8 cellular contexts compared by ENCODE assay signal in the genomic region with DNA sequence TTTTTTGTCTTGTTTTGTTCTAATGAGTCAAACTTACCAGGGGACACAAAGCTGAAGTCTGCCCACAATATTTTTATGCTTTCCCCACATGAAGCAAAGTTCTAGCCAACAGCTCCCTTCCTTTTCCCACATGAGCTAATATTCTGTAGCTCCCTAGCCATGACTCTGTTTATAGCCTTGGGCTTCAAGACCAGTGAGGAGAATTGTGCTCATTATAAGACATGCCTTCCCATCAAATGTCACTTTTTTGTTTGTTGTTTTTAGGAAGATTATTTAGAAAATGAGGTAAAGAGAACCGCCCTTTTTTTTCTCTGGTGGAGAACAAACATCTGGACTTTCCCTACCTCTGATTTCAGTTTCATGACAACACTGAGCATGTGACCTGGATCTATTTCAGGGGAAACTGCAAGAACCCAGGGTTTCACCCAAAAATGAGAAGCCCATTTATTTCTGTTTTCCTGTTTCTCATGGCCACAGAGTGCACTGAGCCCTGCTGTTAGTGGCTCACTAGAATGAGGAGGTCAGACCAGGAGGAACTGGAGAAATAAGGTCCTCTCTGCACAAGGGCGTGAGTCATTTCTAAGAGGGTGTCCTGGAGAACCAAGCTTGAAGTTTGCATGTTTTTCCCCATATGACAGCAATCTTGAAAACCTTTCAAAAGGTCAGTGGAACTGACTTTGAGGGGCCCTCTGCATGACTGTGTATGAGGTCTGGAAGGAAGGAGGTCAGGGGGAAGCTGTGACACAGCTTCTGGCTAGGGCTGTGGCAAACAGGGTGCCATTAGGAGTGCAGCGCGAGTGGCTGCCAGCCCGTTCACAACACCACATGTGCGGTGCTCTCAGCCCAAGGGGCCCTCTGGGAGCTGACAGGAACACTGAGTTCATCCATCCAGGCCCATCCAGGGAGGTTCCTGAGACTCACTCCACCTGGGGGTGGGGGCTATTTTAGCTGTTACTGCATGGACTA. TPM values are rescaled to one million over a fixed set of nuclear protein-coding genes. Genes with fewer than 3 reads are reported as not detected.
DNase-seq lines count a peak whose midpoint lies in the region; ATAC-seq and TF ChIP-seq lines count a peak whose summit lies in the region.

No MANE protein-coding gene starts in this region.

- H3K27me3 Mint-ChIP-seq in CD4-positive, CD25-positive, alpha-beta regulatory T cell, result no peaks in the 10 kb centered on the region
- no peaks in the 10 kb centered on the region for H3K27me3 Mint-ChIP-seq in activated T-helper 1 cell treated with anti-CD3 and anti-CD28 coated beads, Interleukin-12 subunit alpha, Interleukin-12 subunit beta, Interleukin-2, Interleukin-4 antibody, amounts not matched to agents 30 ng/mL and 10 ng/mL and 1 ng/mL, durations not matched to agents 14 hours and 24 hours and 36 hours (ENCODE audit: insufficient read depth)
- H3K27me3 Mint-ChIP-seq in type B pancreatic cell, result no peaks in the 10 kb centered on the region

- H3K4me3 ChIP-seq in CD4-positive, CD25-positive, alpha-beta regulatory T cell (ENCODE audit: low read depth, low read length), result peak overlapping the region; percentile 10
- H3K4me3 ChIP-seq in mesodermal cell (ENCODE audit: extremely low read depth, insufficient read depth, low read length, poor library complexity, severe bottlenecking), result no peak overlapping the region

- H3K9me3 Mint-ChIP-seq in CD4-positive, CD25-positive, alpha-beta regulatory T cell, result peaks cover 0 to 1% (median 0%) of the 10 kb centered on the region in 7 donors
- no peaks in the 10 kb centered on the region for H3K9me3 Mint-ChIP-seq in activated T-helper 1 cell treated with anti-CD3 and anti-CD28 coated beads, Interleukin-12 subunit alpha, Interleukin-12 subunit beta, Interleukin-2, Interleukin-4 antibody, amounts not matched to agents 30 ng/mL and 10 ng/mL and 1 ng/mL, durations not matched to agents 14 hours and 24 hours and 36 hours
- H3K9me3 Mint-ChIP-seq in type B pancreatic cell, result peaks cover 4% of the 10 kb centered on the region

- H3K36me3 ChIP-seq in CD4-positive, CD25-positive, alpha-beta regulatory T cell (ENCODE audit: control insufficient read depth, insufficient read depth, low read length), result no peaks in the 10 kb centered on the region
- H3K36me3 ChIP-seq in mesodermal cell (ENCODE audit: control insufficient read depth, insufficient read depth, low read length), result no peaks in the 10 kb centered on the region

- H3K4me1 ChIP-seq in CD4-positive, CD25-positive, alpha-beta regulatory T cell (ENCODE audit: control insufficient read depth, insufficient read depth, low read length, poor library complexity, severe bottlenecking), result peaks cover 29% of the 10 kb centered on the region
- peaks cover 9% of the 10 kb centered on the region for H3K4me1 ChIP-seq in mesodermal cell (ENCODE audit: control insufficient read depth, insufficient read depth, low read length, poor library complexity, severe bottlenecking)

- H3K27me3 ChIP-seq in CD4-positive, CD25-positive, alpha-beta regulatory T cell (ENCODE audit: control insufficient read depth, insufficient read depth, low read length), result no peaks in the 10 kb centered on the region

- peak; percentile 62 to 64 for ATAC-seq in CD4-positive, CD25-positive, alpha-beta regulatory T cell (ENCODE audit: low read depth in 2 of 2)
- peak; percentile 79 for ATAC-seq in HG03139 (IDR thresholded peaks at IDR 0.05; ENCODE audit: unreplicated experiment)

- TF ChIP-seq CTCF in type B pancreatic cell (conservative IDR thresholded peaks at IDR 0.05), result no peak

- DNase-seq in CD4-positive, CD25-positive, alpha-beta regulatory T cell, result no peak
- DNase-seq in GM19240 (ENCODE audit: insufficient read length, low spot score) (peak; percentile 20), type B pancreatic cell (ENCODE audit: extremely low spot score, unreplicated experiment) (no peak), activated gamma-delta T cell (lab: John Stamatoyannopoulos, UW) (no peak), activated gamma-delta T cell treated with Interleukin-2 at 50 U/mL for 16 hours (no peak)
- no peak for DNase-seq in activated T-helper 1 cell treated with anti-CD3 and anti-CD28 coated beads, Interleukin-12 subunit alpha, Interleukin-12 subunit beta, Interleukin-2, Interleukin-4 antibody, amounts not matched to agents 30 ng/mL and 10 ng/mL and 1 ng/mL, durations not matched to agents 14 hours and 24 hours and 36 hours (ENCODE audit: low spot score)

- H3K4me3 Mint-ChIP-seq in CD4-positive, CD25-positive, alpha-beta regulatory T cell, result peak overlapping the region in 3 of 4 donors; percentile 34 to 64 (median 38)
- H3K4me3 Mint-ChIP-seq in activated T-helper 1 cell treated with anti-CD3 and anti-CD28 coated beads, Interleukin-12 subunit alpha, Interleukin-12 subunit beta, Interleukin-2, Interleukin-4 antibody, amounts not matched to agents 30 ng/mL and 10 ng/mL and 1 ng/mL, durations not matched to agents 14 hours and 24 hours and 36 hours, result peak overlapping the region; percentile 66
- H3K4me3 Mint-ChIP-seq in type B pancreatic cell, result no peak overlapping the region

- WGBS in mesodermal cell (ENCODE audit: insufficient coverage in 2 of 2), 2 experiments, result 0 to 100% methylated on average over 1 to 2 of the region's 6 CpGs

- H3K27ac ChIP-seq in CD4-positive, CD25-positive, alpha-beta regulatory T cell (ENCODE audit: insufficient read depth, low read length, poor library complexity, severe bottlenecking), result peak overlapping the region; percentile 63
- peak overlapping the region; percentile 57 for H3K27ac ChIP-seq in mesodermal cell (ENCODE audit: low read depth, low read length, severe bottlenecking)

- H3K4me1 Mint-ChIP-seq in CD4-positive, CD25-positive, alpha-beta regulatory T cell, result peaks cover 0 to 43% (median 22%) of the 10 kb centered on the region in 4 donors
- peaks cover 34% of the 10 kb centered on the region for H3K4me1 Mint-ChIP-seq in activated T-helper 1 cell treated with anti-CD3 and anti-CD28 coated beads, Interleukin-12 subunit alpha, Interleukin-12 subunit beta, Interleukin-2, Interleukin-4 antibody, amounts not matched to agents 30 ng/mL and 10 ng/mL and 1 ng/mL, durations not matched to agents 14 hours and 24 hours and 36 hours (ENCODE audit: low read depth)
- peaks cover 9% of the 10 kb centered on the region for H3K4me1 Mint-ChIP-seq in type B pancreatic cell (ENCODE audit: unreplicated experiment)

- intact Hi-C loops in activated T-helper 1 cell treated with anti-CD3 and anti-CD28 coated beads, Interleukin-12 subunit alpha, Interleukin-12 subunit beta, Interleukin-2, Interleukin-4 antibody, amounts not matched to agents 30 ng/mL and 10 ng/mL and 1 ng/mL, durations not matched to agents 14 hours and 24 hours and 36 hours (cut with micrococcal nuclease), result loop anchor here (1.0 to 5.0 kb wide), 7 partner anchors 10 to 84 kb away; a partner anchor contains a TSS

- H3K36me3 Mint-ChIP-seq in CD4-positive, CD25-positive, alpha-beta regulatory T cell, result peaks cover 6% of the 10 kb centered on the region
- peaks cover 34% of the 10 kb centered on the region for H3K36me3 Mint-ChIP-seq in activated T-helper 1 cell treated with anti-CD3 and anti-CD28 coated beads, Interleukin-12 subunit alpha, Interleukin-12 subunit beta, Interleukin-2, Interleukin-4 antibody, amounts not matched to agents 30 ng/mL and 10 ng/mL and 1 ng/mL, durations not matched to agents 14 hours and 24 hours and 36 hours (ENCODE audit: low read depth)
- no peaks in the 10 kb centered on the region for H3K36me3 Mint-ChIP-seq in type B pancreatic cell

- no peaks in the 10 kb centered on the region for H3K9me3 ChIP-seq in CD4-positive, CD25-positive, alpha-beta regulatory T cell (ENCODE audit: control insufficient read depth in 2 of 2, low read length in 2 of 2)
- no peaks in the 10 kb centered on the region for H3K9me3 ChIP-seq in mesodermal cell (ENCODE audit: control insufficient read depth, low read length)

- peak overlapping the region; percentile 48 to 83 (median 70) for H3K27ac Mint-ChIP-seq in CD4-positive, CD25-positive, alpha-beta regulatory T cell
- H3K27ac Mint-ChIP-seq in activated T-helper 1 cell treated with anti-CD3 and anti-CD28 coated beads, Interleukin-12 subunit alpha, Interleukin-12 subunit beta, Interleukin-2, Interleukin-4 antibody, amounts not matched to agents 30 ng/mL and 10 ng/mL and 1 ng/mL, durations not matched to agents 14 hours and 24 hours and 36 hours, result peak overlapping the region; percentile 93
- H3K27ac Mint-ChIP-seq in type B pancreatic cell, result no peak overlapping the region

RNA-seq across cellular contexts. Expression of a gene that starts 55.1 kb away (rescaled TPM):
- total RNA-seq in CD4-positive, CD25-positive, alpha-beta regulatory T cell, result 19.5 TPM
- polyA plus RNA-seq in CD4-positive, CD25-positive, alpha-beta regulatory T cell, result 10 to 100 TPM; 34.6 to 41.0 (median 37.8) TPM
- 5.2 and 6.2 TPM in 2 replicates for total RNA-seq in activated T-helper 1 cell treated with anti-CD3 and anti-CD28 coated beads, Interleukin-12 subunit alpha, Interleukin-12 subunit beta, Interleukin-2, Interleukin-4 antibody, amounts not matched to agents 30 ng/mL and 10 ng/mL and 1 ng/mL, durations not matched to agents 14 hours and 24 hours and 36 hours
- 5.5 TPM for polyA plus RNA-seq in mesodermal cell (2013, experiment 1 of 2)
- polyA plus RNA-seq in mesodermal cell (2013, experiment 2 of 2), result 3.9 TPM
- 1.2 and 3.8 TPM in 2 replicates for total RNA-seq in type B pancreatic cell (ENCODE audit: low replicate concordance)
